Comparison of ENCODE assay signal across 8 cellular contexts in the genomic region with DNA sequence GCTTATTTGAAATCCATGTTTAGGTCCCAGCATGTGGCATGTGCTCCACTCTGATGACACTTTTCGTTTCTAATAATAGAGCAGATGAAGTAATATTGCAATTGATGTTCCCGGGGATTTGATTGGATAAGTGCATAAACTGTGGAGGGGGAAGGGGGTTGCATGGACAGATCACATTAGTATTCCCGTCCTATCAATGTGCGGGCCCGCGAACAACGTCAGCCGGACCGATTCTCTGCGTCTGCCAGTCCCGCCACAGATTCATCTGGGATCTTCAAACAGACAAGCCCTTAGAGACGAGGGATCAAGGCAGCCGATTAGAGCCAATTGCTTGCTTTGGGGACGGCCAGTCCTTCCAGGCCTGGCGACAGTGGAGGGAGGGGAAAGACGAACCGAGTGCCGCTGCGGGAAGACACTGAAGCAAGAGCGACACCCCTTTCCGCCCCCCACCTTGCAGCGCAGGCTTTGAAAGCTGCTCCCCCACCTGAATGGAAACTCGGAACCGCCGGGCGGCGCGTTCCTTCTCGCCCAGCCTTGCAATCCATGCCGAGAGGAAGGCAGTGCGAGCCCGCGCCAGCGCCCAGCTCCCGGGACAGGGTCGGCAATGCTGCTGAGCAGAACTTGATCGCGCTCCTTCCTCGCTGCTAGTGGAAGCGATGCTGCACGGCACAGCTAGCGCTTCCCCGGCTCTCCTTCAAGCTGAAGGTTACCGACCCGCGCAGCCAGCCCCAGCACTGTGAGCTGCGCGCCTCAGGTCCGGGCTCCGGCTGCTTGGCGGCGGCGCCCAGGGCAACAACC. TPM values are rescaled to one million over a fixed set of nuclear protein-coding genes. Genes with fewer than 3 reads are reported as not detected.
DNase-seq lines count a peak whose midpoint lies in the region; ATAC-seq and TF ChIP-seq lines count a peak whose summit lies in the region.

RGS7BP (plus strand) TSS at position 247 of the 798 bp plus-strand sequence. CDS start 610 bp downstream, outside the sequence.

- peak within 1 kb of the TSS in 3 of 5 donors; percentile 25 to 40 (median 27) for H3K27ac ChIP-seq in stomach

- no peaks in the 10 kb centered on the region for H3K36me3 ChIP-seq in kidney epithelial cell (ENCODE audit: control insufficient read depth, insufficient read depth, low read length)
- H3K36me3 ChIP-seq in stomach, result no peaks in the 10 kb centered on the region

- no peak for TF ChIP-seq EP300 in stomach (IDR thresholded peaks at IDR 0.05)

- TF ChIP-seq CTCF in kidney epithelial cell (IDR thresholded peaks at IDR 0.05; ENCODE audit: insufficient read depth, low read length, poor library complexity, severe bottlenecking), result no peak
- TF ChIP-seq CTCF in stomach (IDR thresholded peaks at IDR 0.05), result peak in 1 of 7 experiments; percentile 15

- H3K27me3 ChIP-seq in kidney epithelial cell (ENCODE audit: control insufficient read depth, insufficient read depth, low read length), result peaks cover 23% of the 10 kb centered on the region
- peaks cover 0 to 39% (median 18%) of the 10 kb centered on the region in 3 donors for H3K27me3 ChIP-seq in stomach

- TF ChIP-seq POLR2A in stomach (IDR thresholded peaks at IDR 0.05), result no peak

- intact Hi-C loops in stomach (cut with DNase I; ENCODE audit: low total_unique reads), result no loop called here

- H3K4me1 ChIP-seq in stomach, result peaks cover 0 to 25% (median 18%) of the 10 kb centered on the region in 4 donors

- H3K9me3 ChIP-seq in stomach, result no peaks in the 10 kb centered on the region

- WGBS in stomach, 5 donors, result 3 to 5% (median 4%) methylated on average over 35 to 53 of the region's 53 CpGs

- in situ Hi-C loops in G401 (cut with HindIII; ENCODE audit: low sequenced_read_pairs), result no loop called here

- ATAC-seq in HG03095 (IDR thresholded peaks at IDR 0.05; ENCODE audit: unreplicated experiment), result no peak
- no peak for ATAC-seq in HG02884 (IDR thresholded peaks at IDR 0.05; ENCODE audit: unreplicated experiment)

- H3K4me3 ChIP-seq in kidney epithelial cell (ENCODE audit: low read depth, low read length), result peak within 1 kb of the TSS; percentile 38
- H3K4me3 ChIP-seq in stomach, result peak within 1 kb of the TSS; percentile 46 to 65 (median 56)

- DNase-seq in G401 (ENCODE audit: low spot score) (peak; percentile 92), NCI-H146 (lab: John Stamatoyannopoulos, UW) (peak; percentile 85), cerebellar cortex (ENCODE audit: low spot score) (peak; percentile 88), kidney epithelial cell (ENCODE audit: low read depth) (no peak), stomach (peak; percentile 29), SHP77 treated with DMSO at 0.1 percent for 48 hours (lab: John Stamatoyannopoulos, UW) (no peak)

RNA-seq across cellular contexts. Expression of gene RGS7BP, which starts in this region (rescaled TPM):
- not detected in 2 replicates for total RNA-seq in G401 (2014; rRNA removed; shearing (Covaris generic))
- total RNA-seq in kidney epithelial cell (not detected in 2 replicates), stomach (10 to 100 TPM in 1 of 5 donors, 1 to 10 TPM in 4; 1.3 to 49.2 (median 2.2) TPM)
- polyA plus RNA-seq in stomach, result 1 to 10 TPM in 1 of 3 donors, under 1 TPM in 2; 0.03 to 1.4 (median 0.50) TPM

Comparison
In these comparisons a context has a peak if more than half of its experiments do, and no peak if none do; other contexts are left out.
1. Peak in DNase-seq in G401; RNA of the gene not detected or under 1 TPM.
2. DNase-seq: peak in NCI-H146 (single experiment), cerebellar cortex (single experiment) and stomach (single experiment); none in kidney epithelial cell (single experiment) and SHP77 treated with DMSO at 0.1 percent for 48 hours (single experiment).